9 cellular contexts compared by ENCODE assay signal in the genomic region with DNA sequence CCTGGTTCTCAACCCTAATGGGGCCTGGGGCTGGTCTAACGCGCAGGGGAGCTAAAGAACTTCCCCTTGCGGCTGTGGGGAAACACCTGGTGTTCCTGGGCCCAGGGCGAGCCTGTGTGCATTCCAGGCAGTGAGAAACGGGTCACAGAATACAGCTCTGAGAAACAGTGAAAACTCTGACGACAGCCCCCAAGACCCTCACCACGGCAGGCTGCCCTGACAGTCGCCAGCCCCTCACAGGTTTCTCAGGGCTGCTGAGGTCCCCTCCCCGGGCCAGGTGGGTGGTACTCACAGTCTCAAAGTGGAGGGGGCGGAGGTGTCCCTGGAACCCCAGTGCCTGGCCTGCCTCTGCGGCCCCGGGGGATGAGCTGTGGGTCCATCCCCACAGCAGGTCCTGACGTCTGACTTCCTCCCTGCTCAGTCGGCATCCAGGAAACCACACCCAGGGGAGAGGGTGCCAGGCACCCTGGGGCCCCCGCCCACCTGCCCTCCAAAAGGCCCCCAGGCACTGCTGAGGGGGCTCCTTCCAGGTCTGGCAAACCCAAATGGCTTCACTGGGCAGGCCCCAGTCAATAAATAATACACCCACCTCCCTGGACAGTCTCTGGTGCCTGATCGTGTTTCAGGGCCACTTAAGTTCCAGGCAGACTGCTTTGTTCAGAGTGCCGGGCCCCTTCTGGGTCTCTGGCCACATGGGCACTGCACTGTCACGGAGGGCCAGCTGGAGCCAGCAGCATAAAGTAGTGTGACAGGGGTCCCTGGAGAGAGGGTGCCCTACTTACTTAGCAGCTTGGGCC. TPM values are rescaled to one million over a fixed set of nuclear protein-coding genes. Genes with fewer than 3 reads are reported as not detected.
A peak's percentile ranks its signal among the peaks of the same experiment; 100 is the strongest.
DNase-seq lines count a peak whose midpoint lies in the region; ATAC-seq, FAIRE-seq and TF ChIP-seq lines count a peak whose summit lies in the region.
"Had no signal": no experiment of that assay in that cellular context is flagged by ENCODE, and none has a peak within 500 bp of the region (broad histone marks: within the 10 kb centered on the region; RNA-seq: fewer than 3 reads in every experiment).

No MANE protein-coding gene starts in this region.

- H3K27ac ChIP-seq in OCI-LY7 (ENCODE audit: low read depth, low read length, poor library complexity, severe bottlenecking) = peak overlapping the region; percentile 97
- H3K27ac ChIP-seq in adipose tissue (ENCODE audit: low read depth, low read length) = peak overlapping the region; percentile 36
- no peak overlapping the region for H3K27ac ChIP-seq in osteoblast (ENCODE audit: low read depth, low read length)
- H3K27ac ChIP-seq: 22Rv1 had no signal

- H3K4me1 ChIP-seq in OCI-LY7 (ENCODE audit: insufficient read depth, low read length, poor library complexity, severe bottlenecking) (peaks cover 99% of the 10 kb centered on the region), osteoblast (ENCODE audit: insufficient read depth, low read length) (peaks cover 46% of the 10 kb centered on the region)

- POLR2A ChIA-PET in OCI-LY7 (lab: Charles Lee) = interaction anchor here (0.6 to 6.2 kb wide), 5 partner anchors 12 to 56 kb away, joined by 3 to 34 read pairs (median 5); no protein-coding TSS in a partner anchor

- peak overlapping the region; percentile 64 for H3K4me3 ChIP-seq in OCI-LY7 (ENCODE audit: low read depth, low read length, poor library complexity, severe bottlenecking)
- H3K4me3 ChIP-seq in osteoblast (ENCODE audit: insufficient read depth, low read length) = no peak overlapping the region

- no peaks in the 10 kb centered on the region for H3K9me3 ChIP-seq in OCI-LY7 (ENCODE audit: low read length)
- H3K9me3 ChIP-seq in osteoblast (ENCODE audit: low read depth, low read length) = no peaks in the 10 kb centered on the region

- no peaks in the 10 kb centered on the region for H3K27me3 ChIP-seq in osteoblast (ENCODE audit: insufficient read depth, low read length)

- H3K4me2 ChIP-seq in OCI-LY7 (ENCODE audit: low read length) (peak overlapping the region; percentile 93), osteoblast (ENCODE audit: insufficient read depth, low read length) (no peak overlapping the region)

- H2AFZ ChIP-seq in OCI-LY7 (ENCODE audit: low read length) (no peak overlapping the region), osteoblast (ENCODE audit: low read length) (peak overlapping the region; percentile 3)

- H3K9me2 ChIP-seq in OCI-LY7 (ENCODE audit: insufficient read depth, low read length) = no peaks in the 10 kb centered on the region

- 37 to 80% (median 45%) methylated on average over 18 of the region's 18 CpGs for WGBS in adipose tissue, 3 donors

- no TSS peak for BruUV-seq in OCI-LY7 (replicated peaks; lab: Mats Ljungman, UMichigan)

- peak; percentile 31 for DNase-seq in DMS 273 (lab: John Stamatoyannopoulos, UW; ENCODE audit: unreplicated experiment)
- no peak for DNase-seq in DMS 273 treated with DMSO at 0.1 percent for 48 hours (lab: John Stamatoyannopoulos, UW)
- DNase-seq in OCI-LY7 (ENCODE audit: low spot score) = peak; percentile 85
- peak; percentile 65 for DNase-seq in osteoblast (ENCODE audit: insufficient read length, low spot score, missing footprints)
- DNase-seq in HTR-8/SVneo (ENCODE audit: insufficient read length, low spot score) = no peak

- ATAC-seq in HG02840 (IDR thresholded peaks at IDR 0.05; ENCODE audit: low FRiP score, unreplicated experiment) = no peak
- ATAC-seq in GM19324 (IDR thresholded peaks at IDR 0.05; ENCODE audit: low FRiP score, unreplicated experiment) = no peak

- intact Hi-C loops in OCI-LY7 (cut with micrococcal nuclease; ENCODE audit: unreplicated experiment) = loop anchor here (1.0 to 10.0 kb wide), 7 partner anchors 21 to 1669 kb away; a partner anchor contains a TSS

- TF ChIP-seq CTCF in OCI-LY7 (conservative IDR thresholded peaks at IDR 0.05; ENCODE audit: low read length) (no peak), osteoblast (IDR thresholded peaks at IDR 0.05; ENCODE audit: extremely low read depth, low read depth, low read length) (no peak)

- H3K79me2 ChIP-seq in OCI-LY7 (ENCODE audit: insufficient read depth, low read depth, low read length) = peaks cover 78% of the 10 kb centered on the region
- H3K79me2 ChIP-seq in osteoblast (ENCODE audit: insufficient read depth, low read length) = no peaks in the 10 kb centered on the region

- no peak for FAIRE-seq in HTR-8/SVneo (lab: Jason Lieb, UNC)

- CTCF ChIA-PET in OCI-LY7 (lab: Charles Lee; ENCODE audit: unreplicated experiment) = interaction anchor here (0.6 kb wide), 1 partner anchor 31 kb away, joined by 3 read pairs; no protein-coding TSS in a partner anchor

- no peaks in the 10 kb centered on the region for H4K20me1 ChIP-seq in OCI-LY7 (ENCODE audit: insufficient read depth, low read length)
- H4K20me1 ChIP-seq in osteoblast (ENCODE audit: insufficient read depth, low read length) = no peaks in the 10 kb centered on the region

- H3K36me3 ChIP-seq in OCI-LY7 (ENCODE audit: insufficient read depth, low read length) (peaks cover 13% of the 10 kb centered on the region), osteoblast (ENCODE audit: insufficient read depth, low read length) (no peaks in the 10 kb centered on the region)

RNA-seq across cellular contexts. Expression of a gene that starts 57.7 kb away (rescaled TPM):
- total RNA-seq in OCI-LY7 (2014; rRNA removed; shearing (Covaris generic)) = 24.3 and 25.2 TPM in 2 replicates
- total RNA-seq in OCI-LY7 (2022) (56.3 and 70.1 TPM in 2 replicates), osteoblast (22.1 and 28.3 TPM in 2 replicates)
- polyA plus RNA-seq in adipose tissue = 10 to 100 TPM in 2 of 3 donors, 1 to 10 TPM in 1; 9.5 to 36.8 (median 26.8) TPM

Comparison
In these comparisons a context has a peak if more than half of its experiments do, and no peak if none do; other contexts are left out.
1. DNase-seq: peak in DMS 273 (single experiment), OCI-LY7 (single experiment) and osteoblast (single experiment); none in DMS 273 treated with DMSO at 0.1 percent for 48 hours (single experiment) and HTR-8/SVneo (single experiment).